In the genomic region with DNA sequence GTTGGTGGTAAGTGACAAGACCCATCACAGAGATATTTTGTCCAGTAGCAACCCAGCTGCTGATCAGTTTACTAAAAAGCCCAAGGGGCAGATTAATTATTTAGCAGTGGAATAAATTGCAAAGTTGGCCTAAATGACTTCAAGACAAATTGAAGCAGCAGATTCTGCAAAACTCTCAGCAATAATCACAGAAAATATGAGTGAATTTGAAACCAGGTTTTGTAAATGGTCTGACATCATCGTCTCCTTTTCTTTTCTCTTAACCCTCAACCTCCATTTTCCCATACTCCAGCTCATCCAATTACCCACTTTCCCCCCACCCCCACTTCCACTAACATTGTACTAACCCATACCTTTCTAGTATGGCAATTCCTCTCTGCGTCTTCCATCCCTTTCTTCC, we compare ENCODE assay signal across 22 cellular contexts.
"Had no signal": no experiment of that assay in that cellular context is flagged by ENCODE, and none has a peak within 500 bp of the region (broad histone marks: within the 10 kb centered on the region; RNA-seq: fewer than 3 reads in every experiment).

No MANE protein-coding gene starts in this region.

- H3K4me3 Mint-ChIP-seq: effector memory CD8-positive, alpha-beta T cell; naive thymus-derived CD8-positive, alpha-beta T cell; nephron progenitor cell; stimulated activated memory B cell treated with anti-CD40 and anti-IgM and Interleukin-4, amounts not matched to agents 10 μg/mL and 1 μg/mL and 100 μg/mL, for 72 hours; type B pancreatic cell had no signal

- H3K36me3 Mint-ChIP-seq: naive thymus-derived CD8-positive, alpha-beta T cell; stimulated activated memory B cell treated with anti-CD40 and anti-IgM and Interleukin-4, amounts not matched to agents 10 μg/mL and 1 μg/mL and 100 μg/mL, for 72 hours; type B pancreatic cell had no signal

- H3K4me3 ChIP-seq: gastrocnemius medialis, lower lobe of right lung, ovary, psoas muscle, skin epidermis, spleen, testis, tibial artery had no signal

- H3K27ac ChIP-seq: gastrocnemius medialis, lower lobe of right lung, ovary, psoas muscle, skin epidermis, spleen, testis, tibial artery had no signal

- H3K4me1 ChIP-seq: gastrocnemius medialis, lower lobe of right lung, psoas muscle, spleen, testis, tibial artery had no signal

- H3K9me3 Mint-ChIP-seq: effector memory CD8-positive, alpha-beta T cell; naive thymus-derived CD8-positive, alpha-beta T cell; nephron progenitor cell; stimulated activated memory B cell treated with anti-CD40 and anti-IgM and Interleukin-4, amounts not matched to agents 10 μg/mL and 1 μg/mL and 100 μg/mL, for 72 hours; type B pancreatic cell had no signal

- H3K4me1 Mint-ChIP-seq: nephron progenitor cell; stimulated activated memory B cell treated with anti-CD40 and anti-IgM and Interleukin-4, amounts not matched to agents 10 μg/mL and 1 μg/mL and 100 μg/mL, for 72 hours had no signal

- H3K27me3 Mint-ChIP-seq: stimulated activated memory B cell treated with anti-CD40 and anti-IgM and Interleukin-4, amounts not matched to agents 10 μg/mL and 1 μg/mL and 100 μg/mL, for 72 hours; type B pancreatic cell had no signal

- H3K27ac Mint-ChIP-seq: effector memory CD8-positive, alpha-beta T cell; naive thymus-derived CD8-positive, alpha-beta T cell; nephron progenitor cell; stimulated activated memory B cell treated with anti-CD40 and anti-IgM and Interleukin-4, amounts not matched to agents 10 μg/mL and 1 μg/mL and 100 μg/mL, for 72 hours; type B pancreatic cell had no signal

- H3K36me3 ChIP-seq: gastrocnemius medialis, lower lobe of right lung, ovary, spleen, tibial artery had no signal

- H3K27me3 ChIP-seq: gastrocnemius medialis, ovary, spleen, testis, tibial artery had no signal

- DNase-seq: cortex of kidney; effector memory CD8-positive, alpha-beta T cell; erythroblast; gastrocnemius medialis; left ventricle myocardium superior; lower lobe of right lung; naive thymus-derived CD8-positive, alpha-beta T cell; nephron progenitor cell; occipital lobe; ovary; posterior cingulate gyrus; psoas muscle; right cardiac atrium; spleen; stimulated activated CD4-positive, alpha-beta T cell treated with anti-CD3 and anti-CD28 coated beads, Interleukin-4, amount 100 ng/mL, for 4 hours; stimulated activated naive CD8-positive, alpha-beta T cell treated with anti-CD3 and anti-CD28 coated beads, Interleukin-15, Interleukin-2, amounts not matched to agents 100 U/mL and 50 U/mL, for 24 hours; substantia nigra; testis; tibial artery had no signal

- H3K9me3 ChIP-seq: gastrocnemius medialis, lower lobe of right lung, ovary, psoas muscle, spleen, testis, tibial artery had no signal

- ATAC-seq: effector memory CD8-positive, alpha-beta T cell; gastrocnemius medialis; left ventricle myocardium superior; lower lobe of right lung; naive thymus-derived CD8-positive, alpha-beta T cell; psoas muscle; right cardiac atrium; stimulated activated memory B cell treated with anti-CD40 and anti-IgM and Interleukin-4, amounts not matched to agents 10 μg/mL and 1 μg/mL and 100 μg/mL, for 72 hours; stimulated activated naive CD8-positive, alpha-beta T cell treated with anti-CD3 and anti-CD28 coated beads, Interleukin-15, Interleukin-2, amounts not matched to agents 100 U/mL and 50 U/mL, for 24 hours had no signal
